1 cellular context compared by ENCODE assay signal in genomic region chr11:126115820-126116319, GRCh38.
TF ChIP-seq lines count a peak whose summit lies in the region.

No MANE protein-coding gene starts in this region.

TF ChIP-seq in HepG2, 621 proteins besides CTCF, POLR2A, EP300 and RAD21 (continued from another document and continues in another):
- TF ChIP-seq, protein P1, sequence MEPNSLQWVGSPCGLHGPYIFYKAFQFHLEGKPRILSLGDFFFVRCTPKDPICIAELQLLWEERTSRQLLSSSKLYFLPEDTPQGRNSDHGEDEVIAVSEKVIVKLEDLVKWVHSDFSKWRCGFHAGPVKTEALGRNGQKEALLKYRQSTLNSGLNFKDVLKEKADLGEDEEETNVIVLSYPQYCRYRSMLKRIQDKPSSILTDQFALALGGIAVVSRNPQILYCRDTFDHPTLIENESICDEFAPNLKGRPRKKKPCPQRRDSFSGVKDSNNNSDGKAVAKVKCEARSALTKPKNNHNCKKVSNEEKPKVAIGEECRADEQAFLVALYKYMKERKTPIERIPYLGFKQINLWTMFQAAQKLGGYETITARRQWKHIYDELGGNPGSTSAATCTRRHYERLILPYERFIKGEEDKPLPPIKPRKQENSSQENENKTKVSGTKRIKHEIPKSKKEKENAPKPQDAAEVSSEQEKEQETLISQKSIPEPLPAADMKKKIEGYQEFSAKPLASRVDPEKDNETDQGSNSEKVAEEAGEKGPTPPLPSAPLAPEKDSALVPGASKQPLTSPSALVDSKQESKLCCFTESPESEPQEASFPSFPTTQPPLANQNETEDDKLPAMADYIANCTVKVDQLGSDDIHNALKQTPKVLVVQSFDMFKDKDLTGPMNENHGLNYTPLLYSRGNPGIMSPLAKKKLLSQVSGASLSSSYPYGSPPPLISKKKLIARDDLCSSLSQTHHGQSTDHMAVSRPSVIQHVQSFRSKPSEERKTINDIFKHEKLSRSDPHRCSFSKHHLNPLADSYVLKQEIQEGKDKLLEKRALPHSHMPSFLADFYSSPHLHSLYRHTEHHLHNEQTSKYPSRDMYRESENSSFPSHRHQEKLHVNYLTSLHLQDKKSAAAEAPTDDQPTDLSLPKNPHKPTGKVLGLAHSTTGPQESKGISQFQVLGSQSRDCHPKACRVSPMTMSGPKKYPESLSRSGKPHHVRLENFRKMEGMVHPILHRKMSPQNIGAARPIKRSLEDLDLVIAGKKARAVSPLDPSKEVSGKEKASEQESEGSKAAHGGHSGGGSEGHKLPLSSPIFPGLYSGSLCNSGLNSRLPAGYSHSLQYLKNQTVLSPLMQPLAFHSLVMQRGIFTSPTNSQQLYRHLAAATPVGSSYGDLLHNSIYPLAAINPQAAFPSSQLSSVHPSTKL (CRISPR knock-in tag; IDR thresholded peaks at IDR 0.05) = peak; percentile 90
- TF ChIP-seq SP5 (CRISPR knock-in tag; IDR thresholded peaks at IDR 0.05; ENCODE audit: borderline replicate concordance, low read depth) = peak; percentile 70
- peak; percentile 69 for TF ChIP-seq PAXIP1 (CRISPR knock-in tag; conservative IDR thresholded peaks at IDR 0.05)
- peak; percentile 78; the same call in 1 of the 2 replicates for TF ChIP-seq MTA1 (CRISPR knock-in tag; IDR thresholded peaks at IDR 0.05; ENCODE audit: borderline replicate concordance)
- no peak for TF ChIP-seq ZNF530 (CRISPR knock-in tag; IDR thresholded peaks at IDR 0.05; ENCODE audit: low read depth)
- TF ChIP-seq ZNF83 (CRISPR knock-in tag; IDR thresholded peaks at IDR 0.05; ENCODE audit: borderline replicate concordance) = peak; percentile 73; the same call in 1 of the 2 replicates
- TF ChIP-seq YEATS4 (CRISPR knock-in tag; IDR thresholded peaks at IDR 0.05; ENCODE audit: borderline replicate concordance) = peak; percentile 72; the same call in 1 of the 2 replicates
- 0 out of 2 replicates have a peak, but pooled peaks have one; percentile 21 for TF ChIP-seq NR2C2 (CRISPR knock-in tag; IDR thresholded peaks at IDR 0.05; ENCODE audit: borderline replicate concordance)
- TF ChIP-seq ZNF263 (CRISPR knock-in tag; IDR thresholded peaks at IDR 0.05) = peak; percentile 33; the same call in 1 of the 2 replicates
- no peak for TF ChIP-seq LCORL (IDR thresholded peaks at IDR 0.05)
- peak; percentile 65; the same call in 1 of the 2 replicates for TF ChIP-seq LCORL (CRISPR knock-in tag; IDR thresholded peaks at IDR 0.05)
- peak; percentile 59 for TF ChIP-seq HNF4A (CRISPR knock-in tag; IDR thresholded peaks at IDR 0.05)
- 0 out of 2 replicates have a peak, but pooled peaks have one; percentile 37 for TF ChIP-seq SP4 (CRISPR knock-in tag; IDR thresholded peaks at IDR 0.05)
- peak; percentile 93; the same call in 1 of the 2 replicates for TF ChIP-seq ZNF747 (CRISPR knock-in tag; IDR thresholded peaks at IDR 0.05; ENCODE audit: borderline replicate concordance)
- peak; percentile 72; the same call in 1 of the 2 replicates for TF ChIP-seq THRA (CRISPR knock-in tag; IDR thresholded peaks at IDR 0.05; ENCODE audit: borderline replicate concordance)
- TF ChIP-seq XRCC5 (optimal IDR thresholded peaks at IDR 0.05; ENCODE audit: low read length) = peak; percentile 57
- peak; percentile 46; the same call in 1 of the 2 replicates for TF ChIP-seq ZNF607 (CRISPR knock-in tag; IDR thresholded peaks at IDR 0.05; ENCODE audit: borderline replicate concordance)
- TF ChIP-seq, protein P2, sequence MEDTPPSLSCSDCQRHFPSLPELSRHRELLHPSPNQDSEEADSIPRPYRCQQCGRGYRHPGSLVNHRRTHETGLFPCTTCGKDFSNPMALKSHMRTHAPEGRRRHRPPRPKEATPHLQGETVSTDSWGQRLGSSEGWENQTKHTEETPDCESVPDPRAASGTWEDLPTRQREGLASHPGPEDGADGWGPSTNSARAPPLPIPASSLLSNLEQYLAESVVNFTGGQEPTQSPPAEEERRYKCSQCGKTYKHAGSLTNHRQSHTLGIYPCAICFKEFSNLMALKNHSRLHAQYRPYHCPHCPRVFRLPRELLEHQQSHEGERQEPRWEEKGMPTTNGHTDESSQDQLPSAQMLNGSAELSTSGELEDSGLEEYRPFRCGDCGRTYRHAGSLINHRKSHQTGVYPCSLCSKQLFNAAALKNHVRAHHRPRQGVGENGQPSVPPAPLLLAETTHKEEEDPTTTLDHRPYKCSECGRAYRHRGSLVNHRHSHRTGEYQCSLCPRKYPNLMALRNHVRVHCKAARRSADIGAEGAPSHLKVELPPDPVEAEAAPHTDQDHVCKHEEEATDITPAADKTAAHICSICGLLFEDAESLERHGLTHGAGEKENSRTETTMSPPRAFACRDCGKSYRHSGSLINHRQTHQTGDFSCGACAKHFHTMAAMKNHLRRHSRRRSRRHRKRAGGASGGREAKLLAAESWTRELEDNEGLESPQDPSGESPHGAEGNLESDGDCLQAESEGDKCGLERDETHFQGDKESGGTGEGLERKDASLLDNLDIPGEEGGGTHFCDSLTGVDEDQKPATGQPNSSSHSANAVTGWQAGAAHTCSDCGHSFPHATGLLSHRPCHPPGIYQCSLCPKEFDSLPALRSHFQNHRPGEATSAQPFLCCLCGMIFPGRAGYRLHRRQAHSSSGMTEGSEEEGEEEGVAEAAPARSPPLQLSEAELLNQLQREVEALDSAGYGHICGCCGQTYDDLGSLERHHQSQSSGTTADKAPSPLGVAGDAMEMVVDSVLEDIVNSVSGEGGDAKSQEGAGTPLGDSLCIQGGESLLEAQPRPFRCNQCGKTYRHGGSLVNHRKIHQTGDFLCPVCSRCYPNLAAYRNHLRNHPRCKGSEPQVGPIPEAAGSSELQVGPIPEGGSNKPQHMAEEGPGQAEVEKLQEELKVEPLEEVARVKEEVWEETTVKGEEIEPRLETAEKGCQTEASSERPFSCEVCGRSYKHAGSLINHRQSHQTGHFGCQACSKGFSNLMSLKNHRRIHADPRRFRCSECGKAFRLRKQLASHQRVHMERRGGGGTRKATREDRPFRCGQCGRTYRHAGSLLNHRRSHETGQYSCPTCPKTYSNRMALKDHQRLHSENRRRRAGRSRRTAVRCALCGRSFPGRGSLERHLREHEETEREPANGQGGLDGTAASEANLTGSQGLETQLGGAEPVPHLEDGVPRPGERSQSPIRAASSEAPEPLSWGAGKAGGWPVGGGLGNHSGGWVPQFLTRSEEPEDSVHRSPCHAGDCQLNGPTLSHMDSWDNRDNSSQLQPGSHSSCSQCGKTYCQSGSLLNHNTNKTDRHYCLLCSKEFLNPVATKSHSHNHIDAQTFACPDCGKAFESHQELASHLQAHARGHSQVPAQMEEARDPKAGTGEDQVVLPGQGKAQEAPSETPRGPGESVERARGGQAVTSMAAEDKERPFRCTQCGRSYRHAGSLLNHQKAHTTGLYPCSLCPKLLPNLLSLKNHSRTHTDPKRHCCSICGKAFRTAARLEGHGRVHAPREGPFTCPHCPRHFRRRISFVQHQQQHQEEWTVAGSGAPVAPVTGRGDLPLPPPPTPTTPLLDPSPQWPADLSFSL (CRISPR knock-in tag; IDR thresholded peaks at IDR 0.05) = 0 out of 2 replicates have a peak, but pooled peaks have one; percentile 46
- peak; percentile 66; the same call in 1 of the 2 replicates for TF ChIP-seq KMT2B (CRISPR knock-in tag; IDR thresholded peaks at IDR 0.05)
- 0 out of 2 replicates have a peak, but pooled peaks have one; percentile 9 for TF ChIP-seq USF2 (IDR thresholded peaks at IDR 0.05; ENCODE audit: low read depth, low read length)
- 0 out of 2 replicates have a peak, but pooled peaks have one; percentile 38 for TF ChIP-seq USF2 (CRISPR knock-in tag; IDR thresholded peaks at IDR 0.05; ENCODE audit: borderline replicate concordance)
- TF ChIP-seq ZNF501 (CRISPR knock-in tag; IDR thresholded peaks at IDR 0.05) = peak; percentile 90
- peak; percentile 82 for TF ChIP-seq NCOA2 (CRISPR knock-in tag; IDR thresholded peaks at IDR 0.05)
- TF ChIP-seq RFX1 (IDR thresholded peaks at IDR 0.05) = peak; percentile 60; the same call in 1 of the 2 replicates
- peak; percentile 93 for TF ChIP-seq RARA (CRISPR knock-in tag; IDR thresholded peaks at IDR 0.05)
- TF ChIP-seq ATF7-NPFF (CRISPR knock-in tag; IDR thresholded peaks at IDR 0.05; ENCODE audit: low read depth) = no peak
- TF ChIP-seq SAP130 (CRISPR knock-in tag; IDR thresholded peaks at IDR 0.05; ENCODE audit: low read depth) = peak; percentile 93
- peak; percentile 63; the same call in 1 of the 2 replicates for TF ChIP-seq ZNF12 (CRISPR knock-in tag; IDR thresholded peaks at IDR 0.05)
- TF ChIP-seq, protein P3, sequence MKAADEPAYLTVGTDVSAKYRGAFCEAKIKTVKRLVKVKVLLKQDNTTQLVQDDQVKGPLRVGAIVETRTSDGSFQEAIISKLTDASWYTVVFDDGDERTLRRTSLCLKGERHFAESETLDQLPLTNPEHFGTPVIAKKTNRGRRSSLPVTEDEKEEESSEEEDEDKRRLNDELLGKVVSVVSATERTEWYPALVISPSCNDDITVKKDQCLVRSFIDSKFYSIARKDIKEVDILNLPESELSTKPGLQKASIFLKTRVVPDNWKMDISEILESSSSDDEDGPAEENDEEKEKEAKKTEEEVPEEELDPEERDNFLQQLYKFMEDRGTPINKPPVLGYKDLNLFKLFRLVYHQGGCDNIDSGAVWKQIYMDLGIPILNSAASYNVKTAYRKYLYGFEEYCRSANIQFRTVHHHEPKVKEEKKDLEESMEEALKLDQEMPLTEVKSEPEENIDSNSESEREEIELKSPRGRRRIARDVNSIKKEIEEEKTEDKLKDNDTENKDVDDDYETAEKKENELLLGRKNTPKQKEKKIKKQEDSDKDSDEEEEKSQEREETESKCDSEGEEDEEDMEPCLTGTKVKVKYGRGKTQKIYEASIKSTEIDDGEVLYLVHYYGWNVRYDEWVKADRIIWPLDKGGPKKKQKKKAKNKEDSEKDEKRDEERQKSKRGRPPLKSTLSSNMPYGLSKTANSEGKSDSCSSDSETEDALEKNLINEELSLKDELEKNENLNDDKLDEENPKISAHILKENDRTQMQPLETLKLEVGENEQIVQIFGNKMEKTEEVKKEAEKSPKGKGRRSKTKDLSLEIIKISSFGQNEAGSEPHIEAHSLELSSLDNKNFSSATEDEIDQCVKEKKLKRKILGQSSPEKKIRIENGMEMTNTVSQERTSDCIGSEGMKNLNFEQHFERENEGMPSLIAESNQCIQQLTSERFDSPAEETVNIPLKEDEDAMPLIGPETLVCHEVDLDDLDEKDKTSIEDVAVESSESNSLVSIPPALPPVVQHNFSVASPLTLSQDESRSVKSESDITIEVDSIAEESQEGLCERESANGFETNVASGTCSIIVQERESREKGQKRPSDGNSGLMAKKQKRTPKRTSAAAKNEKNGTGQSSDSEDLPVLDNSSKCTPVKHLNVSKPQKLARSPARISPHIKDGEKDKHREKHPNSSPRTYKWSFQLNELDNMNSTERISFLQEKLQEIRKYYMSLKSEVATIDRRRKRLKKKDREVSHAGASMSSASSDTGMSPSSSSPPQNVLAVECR (CRISPR knock-in tag; IDR thresholded peaks at IDR 0.05; ENCODE audit: borderline replicate concordance) = peak; percentile 82
- peak; percentile 69 for TF ChIP-seq ZNF556 (CRISPR knock-in tag; IDR thresholded peaks at IDR 0.05; ENCODE audit: borderline replicate concordance)
